In genomic region chr10:119209736-119210355, GRCh38 we compare ENCODE assay signal across 8 cellular contexts. TPM values are rescaled to one million over a fixed set of nuclear protein-coding genes. Genes with fewer than 3 reads are reported as not detected.
DNase-seq lines count a peak whose midpoint lies in the region; ATAC-seq and TF ChIP-seq lines count a peak whose summit lies in the region.

No MANE protein-coding gene starts in this region.

- H3K4me3 ChIP-seq in heart left ventricle (peak overlapping the region in 11 of 12 donors; percentile 74 to 98 (median 92)), adrenal gland (peak overlapping the region in 1 of 4 donors; percentile 99), mesendoderm (ENCODE audit: low read length) (no peak overlapping the region), vagina (peak overlapping the region; percentile 88 to 94), trophoblast cell (ENCODE audit: low read depth, low read length) (no peak overlapping the region)

- H2BK5ac ChIP-seq in mesendoderm (ENCODE audit: low read length), result no peak overlapping the region
- H2BK5ac ChIP-seq in trophoblast cell (ENCODE audit: low read depth, low read length, poor library complexity), result no peak overlapping the region

- DNase-seq in heart left ventricle (no peak), left cardiac atrium (no peak), adrenal gland (no peak), mesendoderm (no peak), vagina (ENCODE audit: extremely low spot score in 2 of 2) (no peak), foreskin keratinocyte (no peak), trophoblast cell (no peak), SW 1271 (lab: John Stamatoyannopoulos, UW) (no peak)

- H3K79me1 ChIP-seq in mesendoderm (ENCODE audit: low read length) (no peaks in the 10 kb centered on the region), trophoblast cell (ENCODE audit: low read length) (peaks cover 5% of the 10 kb centered on the region)

- no peak overlapping the region for H2AFZ ChIP-seq in trophoblast cell (ENCODE audit: insufficient read depth, low read length, poor library complexity)

- H2AK5ac ChIP-seq in mesendoderm (ENCODE audit: low read length), result no peak overlapping the region
- H2AK5ac ChIP-seq in trophoblast cell (ENCODE audit: low read length), result no peak overlapping the region

- H3K23ac ChIP-seq in mesendoderm (ENCODE audit: low read length), result no peak overlapping the region
- no peak overlapping the region for H3K23ac ChIP-seq in trophoblast cell (ENCODE audit: low read length)

- H3K27ac ChIP-seq in heart left ventricle (peak overlapping the region; percentile 14 to 100 (median 98)), adrenal gland (peak overlapping the region in 4 of 5 donors; percentile 16 to 98 (median 36)), mesendoderm (ENCODE audit: low read depth, low read length) (no peak overlapping the region), vagina (peak overlapping the region; percentile 96), foreskin keratinocyte (no peak overlapping the region), trophoblast cell (ENCODE audit: low read depth, low read length) (no peak overlapping the region)

- H3K36me3 ChIP-seq in heart left ventricle (peaks cover 0 to 10% (median 4%) of the 10 kb centered on the region in 9 donors), adrenal gland (replicated peaks in 1 of 2) (no peaks in the 10 kb centered on the region), mesendoderm (ENCODE audit: control insufficient read depth, insufficient read depth, low read length) (no peaks in the 10 kb centered on the region), vagina (no peaks in the 10 kb centered on the region), trophoblast cell (ENCODE audit: control insufficient read depth in 1 of 2, insufficient read depth in 2 of 2, low read length in 2 of 2) (no peaks in the 10 kb centered on the region)

- TF ChIP-seq POLR2A in heart left ventricle (IDR thresholded peaks at IDR 0.05), result no peak
- no peak for TF ChIP-seq POLR2A in adrenal gland (IDR thresholded peaks at IDR 0.05)
- TF ChIP-seq POLR2A in vagina (IDR thresholded peaks at IDR 0.05), result no peak

- H3K14ac ChIP-seq in trophoblast cell (ENCODE audit: low read length), result no peak overlapping the region

- H3K79me2 ChIP-seq in mesendoderm (ENCODE audit: control insufficient read depth, insufficient read depth, low read length) (no peaks in the 10 kb centered on the region), trophoblast cell (ENCODE audit: control insufficient read depth, insufficient read depth, low read length, poor library complexity) (peaks cover 3% of the 10 kb centered on the region)

- TF ChIP-seq CTCF in heart left ventricle (IDR thresholded peaks at IDR 0.05) (peak in 1 of 12 donors; percentile 10), adrenal gland (IDR thresholded peaks at IDR 0.05) (peak in 1 of 6 experiments; percentile 34), vagina (IDR thresholded peaks at IDR 0.05) (peak in 1 of 3 experiments; percentile 12), foreskin keratinocyte (conservative IDR thresholded peaks at IDR 0.05) (no peak)

- no peak overlapping the region for H4K91ac ChIP-seq in trophoblast cell (ENCODE audit: low read depth, low read length)

- H3K4me2 ChIP-seq in mesendoderm (ENCODE audit: low read length) (no peak overlapping the region), trophoblast cell (ENCODE audit: low read length) (no peak overlapping the region)

- intact Hi-C loops in heart left ventricle (cut with DNase I) (loop anchor here in 9 of 10 donors (2.0 to 10.0 kb wide), 15 partner anchors 41 to 385 kb away; partner anchors contain the start of gene TIAL1 (in 1 of the 9)), left cardiac atrium (cut with DNase I) (loop anchor here (2.0 to 10.0 kb wide), 5 partner anchors 42 to 205 kb away; no protein-coding TSS in a partner anchor), adrenal gland (cut with DNase I) (loop anchor here in 1 of 2 donors (5.0 to 10.0 kb wide), 2 partner anchors 62 to 395 kb away; no protein-coding TSS in a partner anchor), vagina (cut with DNase I) (loop anchor here (5.0 kb wide), 2 partner anchors 42 to 232 kb away; no protein-coding TSS in a partner anchor)

- no peak overlapping the region for H2BK15ac ChIP-seq in mesendoderm (replicated peaks; ENCODE audit: low read depth)

- peak overlapping the region; percentile 56 for H3K56ac ChIP-seq in mesendoderm (ENCODE audit: low read length)

- no peak overlapping the region for H2BK12ac ChIP-seq in trophoblast cell (ENCODE audit: low read length)

- peaks cover 3 to 76% (median 57%) of the 10 kb centered on the region in 12 donors for H3K4me1 ChIP-seq in heart left ventricle
- peaks cover 16 to 57% of the 10 kb centered on the region in 2 donors for H3K4me1 ChIP-seq in adrenal gland (replicated peaks in 1 of 2)
- H3K4me1 ChIP-seq in mesendoderm (ENCODE audit: control insufficient read depth, low read depth, low read length), result peaks cover 8% of the 10 kb centered on the region
- H3K4me1 ChIP-seq in vagina, result peaks cover 64% of the 10 kb centered on the region
- H3K4me1 ChIP-seq in foreskin keratinocyte, result peaks cover 22% of the 10 kb centered on the region
- H3K4me1 ChIP-seq in trophoblast cell (ENCODE audit: control insufficient read depth in 1 of 2, insufficient read depth in 2 of 2, low read length in 2 of 2), result peaks cover 8 to 11% of the 10 kb centered on the region in 2 experiments

- H4K8ac ChIP-seq in mesendoderm (ENCODE audit: low read depth, low read length) (no peak overlapping the region), trophoblast cell (ENCODE audit: low read depth, low read length) (no peak overlapping the region)

- no peak overlapping the region for H3K4ac ChIP-seq in mesendoderm (ENCODE audit: low read depth, low read length)
- H3K4ac ChIP-seq in trophoblast cell (ENCODE audit: low read depth, low read length), result no peak overlapping the region

- H2BK120ac ChIP-seq in mesendoderm (ENCODE audit: low read depth, low read length) (no peak overlapping the region), trophoblast cell (ENCODE audit: insufficient read depth, low read length, poor library complexity) (no peak overlapping the region)

- H3K27me3 ChIP-seq in heart left ventricle (no peaks in the 10 kb centered on the region), adrenal gland (no peaks in the 10 kb centered on the region), mesendoderm (ENCODE audit: insufficient read depth, low read length, poor library complexity) (peaks cover 8% of the 10 kb centered on the region), vagina (no peaks in the 10 kb centered on the region), foreskin keratinocyte (no peaks in the 10 kb centered on the region), trophoblast cell (ENCODE audit: insufficient read depth, low read length) (no peaks in the 10 kb centered on the region)

- H3K9ac ChIP-seq in mesendoderm (ENCODE audit: low read length) (peak overlapping the region; percentile 52), trophoblast cell (ENCODE audit: low read length) (no peak overlapping the region)

- ATAC-seq in heart left ventricle (no peak), left cardiac atrium (no peak), foreskin keratinocyte (no peak)

- no peak overlapping the region for H4K12ac ChIP-seq in trophoblast cell (ENCODE audit: low read depth, low read length)

- H3K18ac ChIP-seq in mesendoderm (ENCODE audit: low read length) (peak overlapping the region; percentile 44), trophoblast cell (ENCODE audit: low read length) (no peak overlapping the region)

- H4K5ac ChIP-seq in mesendoderm (ENCODE audit: low read length), result no peak overlapping the region

- H3K9me3 ChIP-seq in heart left ventricle, result no peaks in the 10 kb centered on the region
- H3K9me3 ChIP-seq in adrenal gland (replicated peaks in 1 of 3), result no peaks in the 10 kb centered on the region
- H3K9me3 ChIP-seq in vagina, result no peaks in the 10 kb centered on the region
- no peaks in the 10 kb centered on the region for H3K9me3 ChIP-seq in trophoblast cell (ENCODE audit: insufficient read depth, low read depth, low read length)

- WGBS in heart left ventricle, 4 donors, result 26 to 33% (median 28%) methylated on average over 9 of the region's 9 CpGs
- 32 to 40% (median 36%) methylated on average over 9 of the region's 9 CpGs for WGBS in adrenal gland, 4 donors
- WGBS in mesendoderm (ENCODE audit: extremely low coverage, insufficient coverage, low lambda C conversion rate), result no CpG with 5 or more reads among the region's 9 CpGs
- WGBS in trophoblast cell (ENCODE audit: extremely low coverage, insufficient coverage, insufficient read length), result no CpG with 5 or more reads among the region's 9 CpGs

RNA-seq across cellular contexts. Expression of gene GRK5, which starts 2.5 kb away (rescaled TPM):
- total RNA-seq in heart left ventricle (10 to 100 TPM; 17.0 to 58.0 (median 32.2) TPM), left cardiac atrium (10 to 100 TPM; 36.4 to 60.1 TPM), adrenal gland (10 to 100 TPM; 13.8 to 96.4 (median 21.5) TPM), vagina (16.5 TPM), foreskin keratinocyte (14.8 and 16.8 TPM in 2 replicates)
- polyA plus RNA-seq in heart left ventricle (10 to 100 TPM; 13.1 to 27.6 TPM), adrenal gland (10 to 100 TPM in 1 of 3 donors, 1 to 10 TPM in 2; 9.3 to 68.4 (median 9.8) TPM), foreskin keratinocyte (10.4 and 11.5 TPM in 2 replicates)
- 2.7 TPM for polyA plus RNA-seq in mesendoderm (2013, experiment 1 of 2)
- 2.7 TPM for polyA plus RNA-seq in mesendoderm (2013, experiment 2 of 2)
- polyA plus RNA-seq in trophoblast cell (2013), result 1.4 and 1.5 TPM in 2 replicates

RNA-seq across cellular contexts. Expression of gene PRDX3, which starts 31.2 kb away (rescaled TPM):
- 100 to 1,000 TPM; 199 to 385 (median 267) TPM for total RNA-seq in heart left ventricle
- 100 to 1,000 TPM; 130 to 257 TPM for polyA plus RNA-seq in heart left ventricle
- 100 to 1,000 TPM; 162 to 183 TPM for total RNA-seq in left cardiac atrium
- 100 to 1,000 TPM; 306 to 628 (median 425) TPM for total RNA-seq in adrenal gland
- 100 to 1,000 TPM; 150 to 596 (median 200) TPM for polyA plus RNA-seq in adrenal gland
- 163 TPM for polyA plus RNA-seq in mesendoderm (2013, experiment 1 of 2)
- polyA plus RNA-seq in mesendoderm (2013, experiment 2 of 2), result 181 TPM
- total RNA-seq in vagina, result 83.2 TPM
- total RNA-seq in foreskin keratinocyte, result 166 and 183 TPM in 2 replicates
- polyA plus RNA-seq in foreskin keratinocyte, result 142 and 187 TPM in 2 replicates
- 67.4 and 69.3 TPM in 2 replicates for polyA plus RNA-seq in trophoblast cell (2013)

RNA-seq across cellular contexts. Expression of gene SFXN4, which starts 44.3 kb away (rescaled TPM):
- total RNA-seq in heart left ventricle, result 10 to 100 TPM; 33.2 to 48.9 (median 39.6) TPM
- 10 to 100 TPM; 60.6 to 68.5 TPM for polyA plus RNA-seq in heart left ventricle
- total RNA-seq in left cardiac atrium, result 10 to 100 TPM; 34.7 to 36.8 TPM
- 10 to 100 TPM; 31.0 to 55.7 (median 45.8) TPM for total RNA-seq in adrenal gland
- polyA plus RNA-seq in adrenal gland, result 100 to 1,000 TPM in 2 of 3 donors, 10 to 100 TPM in 1; 53.6 to 135 (median 102) TPM
- 40.0 TPM for polyA plus RNA-seq in mesendoderm (2013, experiment 1 of 2)
- 39.8 TPM for polyA plus RNA-seq in mesendoderm (2013, experiment 2 of 2)
- total RNA-seq in vagina, result 12.3 TPM
- total RNA-seq in foreskin keratinocyte, result 29.4 and 36.2 TPM in 2 replicates
- 28.4 and 40.1 TPM in 2 replicates for polyA plus RNA-seq in foreskin keratinocyte
- 17.6 and 19.1 TPM in 2 replicates for polyA plus RNA-seq in trophoblast cell (2013)

Comparison
In these comparisons a context has a peak if more than half of its experiments do, and no peak if none do; other contexts are left out.
1. H3K27ac ChIP-seq: peak in heart left ventricle (12 of 12), adrenal gland (4 of 5) and vagina (single experiment); none in mesendoderm (single experiment), foreskin keratinocyte (single experiment) and trophoblast cell (single experiment).
2. H3K4me3 ChIP-seq: peak in heart left ventricle (11 of 12) and vagina (2 of 2); none in mesendoderm (single experiment) and trophoblast cell (single experiment).